In the genomic region with DNA sequence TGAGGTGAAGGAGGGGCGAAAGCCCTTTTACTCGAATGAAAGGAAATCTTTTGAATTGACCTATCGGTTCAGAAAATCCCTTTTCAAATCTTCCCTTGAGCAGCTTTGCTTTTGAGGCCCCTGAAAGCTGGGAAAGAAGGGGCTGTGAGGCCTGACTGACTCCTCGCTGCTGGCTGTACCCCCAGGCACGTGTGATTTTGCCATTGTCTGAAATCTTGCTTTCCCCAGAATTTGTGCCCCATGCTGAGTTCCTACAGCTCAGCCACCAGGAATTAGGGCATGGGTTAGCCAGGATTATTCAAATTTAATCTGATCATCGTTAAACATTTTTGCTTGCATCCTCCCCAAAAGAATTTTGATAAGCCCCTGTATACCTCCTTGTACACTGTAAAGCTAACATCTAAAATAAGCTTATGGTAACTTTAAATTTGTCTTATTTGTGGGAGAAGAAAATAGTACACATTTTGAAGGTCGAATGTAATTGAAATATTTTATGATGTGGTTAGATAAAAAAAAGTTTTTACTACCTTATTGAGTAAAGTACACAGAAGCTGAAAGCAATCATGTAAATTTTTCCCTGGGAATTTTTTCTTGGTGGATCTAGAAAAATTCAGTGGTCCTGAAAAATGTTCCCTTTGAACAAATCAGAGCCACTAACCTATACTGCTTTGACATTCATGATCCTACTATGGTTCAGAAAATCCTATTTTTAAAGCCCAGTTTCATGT, we compare ENCODE assay signal across 16 cellular contexts. TPM values are rescaled to one million over a fixed set of nuclear protein-coding genes. Genes with fewer than 3 reads are reported as not detected.
DNase-seq lines count a peak whose midpoint lies in the region; ATAC-seq, FAIRE-seq and TF ChIP-seq lines count a peak whose summit lies in the region.
"Had no signal": no experiment of that assay in that cellular context is flagged by ENCODE, and none has a peak within 500 bp of the region (broad histone marks: within the 10 kb centered on the region; RNA-seq: fewer than 3 reads in every experiment).

No MANE protein-coding gene starts in this region.

- no peak for TF ChIP-seq POLR2A in GM12878 (IDR thresholded peaks at IDR 0.05; ENCODE audit: low read depth, low read length)

- CTCF ChIA-PET in GM12878 (lab: Yijun Ruan, JAX), result interaction anchor here (0.7 to 2.1 kb wide), 7 partner anchors 10 to 51 kb away, joined by 3 to 9 read pairs (median 4); no protein-coding TSS in a partner anchor

- peaks cover 3 to 8% of the 10 kb centered on the region in 2 experiments; a peak in 3 of 4 replicates for H3K36me3 ChIP-seq in GM12878 (ENCODE audit: control insufficient read depth in 2 of 2, insufficient read depth in 2 of 2, low read length in 1 of 2)
- H3K36me3 ChIP-seq in left lung, result no peaks in the 10 kb centered on the region
- H3K36me3 ChIP-seq: right atrium auricular region had no signal

- 0 out of 2 replicates have a peak overlapping the region, but pooled peaks have one; percentile 11 for H3K9ac ChIP-seq in GM12878 (ENCODE audit: control insufficient read depth, insufficient read depth, low read length)

- DNase-seq in NCI-H2227 (lab: John Stamatoyannopoulos, UW; ENCODE audit: unreplicated experiment) (peak; percentile 68), NCI-H2227 treated with DMSO at 0.1 percent for 48 hours (lab: John Stamatoyannopoulos, UW) (no peak), GM12878 (ENCODE audit: low read depth, low spot score) (no peak), left colon (no peak), urothelium cell line (ENCODE audit: low spot score) (no peak), NCI-H1930 (lab: John Stamatoyannopoulos, UW) (no peak), left lung (no peak), AG08395 (ENCODE audit: low spot score) (no peak)
- DNase-seq: activated T-cell treated with anti-CD3 and anti-CD28 coated beads for 4 hours, Calu3, NCI-H1436 treated with DMSO at 0.1 percent for 48 hours, NCI-H524 treated with DMSO at 0.1 percent for 48 hours, SHP77 treated with DMSO at 0.1 percent for 48 hours, substantia nigra had no signal

- no peaks in the 10 kb centered on the region for H3K27me3 ChIP-seq in GM12878 (replicated peaks in 1 of 2; ENCODE audit: control insufficient read depth in 2 of 2, insufficient read depth in 2 of 2, low read length in 1 of 2)
- H3K27me3 ChIP-seq in left lung, result no peaks in the 10 kb centered on the region
- H3K27me3 ChIP-seq: right atrium auricular region had no signal

- no peak for TF ChIP-seq CTCF in GM12878 (IDR thresholded peaks at IDR 0.05 in 2 of 3, conservative IDR thresholded peaks at IDR 0.05 in 1 of 3; ENCODE audit: control insufficient read depth in 2 of 3, extremely low read depth in 1 of 3, insufficient read depth in 1 of 3, low read depth in 3 of 3, low read length in 3 of 3)
- no peak for TF ChIP-seq CTCF in left lung (IDR thresholded peaks at IDR 0.05)

- peak overlapping the region; percentile 39; the same call in 1 of the 2 replicates for H3K4me2 ChIP-seq in GM12878 (ENCODE audit: control insufficient read depth, insufficient read depth)

- RAD21 ChIA-PET in GM12878 (lab: Charles Lee; ENCODE audit: unreplicated experiment), result interaction anchor here (1.3 to 1.5 kb wide), 4 partner anchors 16 to 22 kb away, joined by 3 to 5 read pairs (median 4); no protein-coding TSS in a partner anchor

- in situ Hi-C loops in GM12878 (cut with MboI), result no loop called here

- no TSS peak for BruUV-seq in GM12878 (replicated peaks; lab: Mats Ljungman, UMichigan)

- no peak overlapping the region for H3K4me3 ChIP-seq in GM12878
- no peak overlapping the region for H3K4me3 ChIP-seq in left lung
- H3K4me3 ChIP-seq: right atrium auricular region had no signal

- WGBS in GM12878 (ENCODE audit: insufficient coverage, insufficient replicate concordance, low lambda C conversion rate, missing lambda C conversion rate), result 62% methylated on average over 7 of the region's 7 CpGs

- no peak for TF ChIP-seq EP300 in GM12878 (IDR thresholded peaks at IDR 0.05; ENCODE audit: borderline replicate concordance in 1 of 2, control insufficient read depth in 1 of 2, low read depth in 2 of 2, low read length in 2 of 2)

- no peak for FAIRE-seq in GM12878 (lab: Jason Lieb, UNC)
- no peak for FAIRE-seq in urothelium cell line (lab: Jason Lieb, UNC)

- peaks cover 45% of the 10 kb centered on the region for H3K4me1 ChIP-seq in GM12878 (ENCODE audit: control insufficient read depth, insufficient read depth, low read length)
- H3K4me1 ChIP-seq in left lung, result peaks cover 0 to 4% of the 10 kb centered on the region in 2 donors
- H3K4me1 ChIP-seq: right atrium auricular region had no signal

- peak overlapping the region; percentile 57 for H3K27ac ChIP-seq in GM12878 (ENCODE audit: control insufficient read depth, insufficient read depth)
- H3K27ac ChIP-seq in left lung, result no peak overlapping the region
- H3K27ac ChIP-seq: 22Rv1, right atrium auricular region had no signal

- peaks cover 70% of the 10 kb centered on the region for H3K79me2 ChIP-seq in GM12878 (ENCODE audit: control insufficient read depth, insufficient read depth, low read length)

- intact Hi-C loops in GM12878 (cut with micrococcal nuclease; ENCODE audit: unreplicated experiment), result loop anchor here (2.0 kb wide), 1 partner anchor 15 kb away; no protein-coding TSS in a partner anchor
- intact Hi-C loops in left colon (cut with DNase I, micrococcal nuclease), result no loop called here
- intact Hi-C loops in left lung (cut with DNase I), result no loop called here

- no peaks in the 10 kb centered on the region for H4K20me1 ChIP-seq in GM12878 (ENCODE audit: control insufficient read depth, insufficient read depth)

- no peaks in the 10 kb centered on the region; the same call in none of the 3 replicates for H3K9me3 ChIP-seq in GM12878 (replicated peaks; ENCODE audit: control insufficient read depth, insufficient read depth, low read length)
- H3K9me3 ChIP-seq in left lung, result no peaks in the 10 kb centered on the region
- H3K9me3 ChIP-seq: right atrium auricular region had no signal

- ATAC-seq in GM12878 (no peak), left colon (peak; percentile 54), left lung (no peak)

- no peak overlapping the region for H2AFZ ChIP-seq in GM12878 (ENCODE audit: control insufficient read depth, low read depth, low read length)

- TF ChIP-seq RAD21 in GM12878 (IDR thresholded peaks at IDR 0.05; ENCODE audit: insufficient read depth, low read depth, low read length), result no peak

- SMC1A ChIA-PET in GM12878 (lab: Charles Lee; ENCODE audit: uncharacterized antibody, unreplicated experiment), result interaction anchor here (0.8 to 3.7 kb wide), 11 partner anchors 9 to 80 kb away, joined by 3 to 22 read pairs (median 3); no protein-coding TSS in a partner anchor

- POLR2A ChIA-PET in GM12878 (lab: Charles Lee), result interaction anchor here (0.9 to 1.2 kb wide), 3 partner anchors 19 to 51 kb away, joined by 3 to 4 read pairs (median 3); no protein-coding TSS in a partner anchor

RNA-seq across cellular contexts. Expression of a gene that starts 46.7 kb away (rescaled TPM):
- total RNA-seq in GM12878 (2013; cell fraction: nucleolus; rRNA removed), result 281 and 318 TPM in 2 replicates
- total RNA-seq in GM12878 (2014; rRNA removed) (21.8 and 23.7 TPM in 2 replicates), GM12878 (2014; rRNA removed; fragmentation: Illumina TruSeq; extraction: Trizol) (25.1 and 25.2 TPM in 2 replicates), GM12878 (2021) (66.2 and 71.1 TPM in 2 replicates), left colon (100 to 1,000 TPM; 136 to 180 TPM), left lung (10 to 100 TPM; 37.2 to 59.0 TPM)
- 10.4 TPM for polyA plus RNA-seq in GM12878 (2011; ENCODE audit: low read depth)
- polyA plus RNA-seq in GM12878 (2011; rRNA removed) (8.5 and 14.3 TPM in 2 replicates), GM12878 (2014; fragmentation: Illumina TruSeq; extraction: Trizol) (14.5 and 19.1 TPM in 2 replicates), GM12878 (2014; fragmentation: Nextera tagmentation; extraction: Ambion mirVana) (under 1 TPM; 0.24 to 0.63 TPM), GM12878 (2014; rRNA removed) (19.2 and 24.2 TPM in 2 replicates), GM12878 (2016; fragmentation: Nextera tagmentation; extraction: Ambion mirVana) (10 to 100 TPM; 17.7 to 23.3 TPM)
- polyA plus RNA-seq in GM12878 (2011; cell fraction: cytosol; rRNA removed), result 10.2 and 16.8 TPM in 2 replicates
- polyA plus RNA-seq in GM12878 (2011; cell fraction: nucleus; rRNA removed), result 17.8 and 28.7 TPM in 2 replicates
- 19.0 and 28.9 TPM in 2 replicates for polyA plus RNA-seq in GM12878 (2012)
- polyA minus RNA-seq in GM12878 (2011; rRNA and poly(A)+ RNA removed), result 33.6 and 41.5 TPM in 2 replicates
- polyA minus RNA-seq in GM12878 (2011; cell fraction: cytosol; rRNA and poly(A)+ RNA removed), result 32.3 and 34.3 TPM in 2 replicates
- 23.3 and 46.3 TPM in 2 replicates for polyA minus RNA-seq in GM12878 (2011; cell fraction: nucleus; rRNA and poly(A)+ RNA removed)

RNA-seq across cellular contexts. Expression of a gene that starts 47.3 kb away (rescaled TPM):
- total RNA-seq in GM12878 (2013; cell fraction: nucleolus; rRNA removed), result not detected in 2 replicates
- total RNA-seq in GM12878 (2014; rRNA removed) (under 0.01 TPM in 1 of 2 replicates, not detected in the other), GM12878 (2014; rRNA removed; fragmentation: Illumina TruSeq; extraction: Trizol) (not detected in 2 replicates), GM12878 (2021) (not detected in 2 replicates), left colon (not detected), left lung (not detected)
- not detected for polyA plus RNA-seq in GM12878 (2011; ENCODE audit: low read depth)
- polyA plus RNA-seq in GM12878 (2011; rRNA removed) (not detected in 2 replicates), GM12878 (2014; fragmentation: Illumina TruSeq; extraction: Trizol) (0.03 TPM in 1 of 2 replicates, not detected in the other), GM12878 (2014; fragmentation: Nextera tagmentation; extraction: Ambion mirVana) (not detected), GM12878 (2014; rRNA removed) (not detected in 2 replicates), GM12878 (2016; fragmentation: Nextera tagmentation; extraction: Ambion mirVana) (not detected)
- not detected in 2 replicates for polyA plus RNA-seq in GM12878 (2011; cell fraction: cytosol; rRNA removed)
- not detected in 2 replicates for polyA plus RNA-seq in GM12878 (2011; cell fraction: nucleus; rRNA removed)
- not detected in 2 replicates for polyA plus RNA-seq in GM12878 (2012)
- polyA minus RNA-seq in GM12878 (2011; rRNA and poly(A)+ RNA removed), result not detected in 2 replicates
- not detected in 2 replicates for polyA minus RNA-seq in GM12878 (2011; cell fraction: cytosol; rRNA and poly(A)+ RNA removed)
- not detected in 2 replicates for polyA minus RNA-seq in GM12878 (2011; cell fraction: nucleus; rRNA and poly(A)+ RNA removed)
- total RNA-seq: Calu3, right atrium auricular region had no signal
